ENCODE assay signal across 8 cellular contexts in the genomic region with DNA sequence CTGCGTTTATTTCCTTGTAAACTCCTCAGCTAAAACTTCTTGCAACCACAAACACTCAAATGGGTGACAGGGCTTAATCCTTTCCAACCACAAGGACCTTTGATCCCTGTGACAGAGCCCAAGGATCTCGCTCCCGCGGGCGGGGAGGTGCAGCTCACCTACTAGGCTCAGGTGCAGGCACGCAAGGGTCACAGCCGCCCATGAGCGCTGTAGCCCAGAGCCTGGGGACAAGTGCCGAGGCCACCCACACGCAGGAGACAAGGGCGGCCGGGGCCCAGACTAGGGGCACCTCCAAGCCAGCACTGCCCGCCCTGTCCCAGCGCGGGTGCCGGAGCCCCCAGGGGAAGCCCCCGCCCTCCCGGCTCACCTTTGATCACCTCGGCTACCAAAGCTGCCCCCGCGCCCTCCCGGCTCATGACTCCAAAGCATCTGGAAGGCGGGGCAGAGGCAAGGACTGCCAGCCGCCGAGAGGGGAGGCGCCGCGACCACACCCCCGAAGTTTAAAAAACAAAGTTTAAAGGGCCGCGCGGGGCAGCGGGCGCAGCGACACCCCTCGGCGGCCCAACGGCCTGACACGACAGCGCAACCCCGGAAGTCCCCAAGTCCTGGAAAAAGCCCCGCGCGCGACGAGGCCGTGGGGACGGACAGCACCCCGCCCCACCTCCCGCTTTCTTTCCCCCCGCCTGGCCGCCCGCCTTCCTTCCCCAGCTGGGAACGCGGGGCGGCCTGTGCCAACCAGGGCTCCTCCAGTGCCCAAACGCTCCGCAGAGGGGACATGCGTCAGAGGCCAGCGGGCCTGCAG.
DNase-seq lines count a peak whose midpoint lies in the region; ATAC-seq and TF ChIP-seq lines count a peak whose summit lies in the region.

No MANE protein-coding gene starts in this region.

- no peaks in the 10 kb centered on the region for H4K20me1 ChIP-seq in KMS-11 (ENCODE audit: insufficient read depth)

- peak overlapping the region; percentile 49; the same call in 1 of the 2 replicates for H3K27ac ChIP-seq in KMS-11

- H3K4me1 ChIP-seq in KMS-11 (ENCODE audit: low read depth, poor library complexity, severe bottlenecking): peaks cover 33% of the 10 kb centered on the region

- TF ChIP-seq CTCF in KMS-11 (conservative IDR thresholded peaks at IDR 0.05; ENCODE audit: low read depth, low read length) (peak; percentile 58), cardiac fibroblast (IDR thresholded peaks at IDR 0.05; ENCODE audit: low read depth, low read length) (peak; percentile 37)

- ATAC-seq in GM21576 (IDR thresholded peaks at IDR 0.05; ENCODE audit: unreplicated experiment): peak; percentile 88

- DNase-seq in ELF-1 (ENCODE audit: low read depth, low spot score) (peak; percentile 88), cardiac fibroblast (ENCODE audit: low read depth in 2 of 2) (peak; percentile 45 to 58), islet precursor cell (peak; percentile 90), NCI-H2081 (lab: John Stamatoyannopoulos, UW) (no peak)
- peak; percentile 47 for DNase-seq in activated CD4-positive, CD25-positive, alpha-beta regulatory T cell treated with anti-CD3 and anti-CD28 coated beads, Interleukin-2, amount 50 U/mL, for 16 hours (ENCODE audit: low read depth, low spot score)
- DNase-seq in stimulated activated CD4-positive, alpha-beta T cell treated with anti-CD3 and anti-CD28 coated beads, Interleukin-12 subunit alpha, Interleukin-12 subunit beta, amount 100 ng/mL, for 4 hours: peak; percentile 63

- H3K36me3 ChIP-seq in KMS-11 (ENCODE audit: insufficient read depth): no peaks in the 10 kb centered on the region

- H3K9ac ChIP-seq in KMS-11: peak overlapping the region; percentile 77

- H3K27me3 ChIP-seq in KMS-11 (ENCODE audit: insufficient read depth, low read depth): no peaks in the 10 kb centered on the region; the same call in 1 of the 2 replicates

- peak overlapping the region; percentile 100 for H2AFZ ChIP-seq in KMS-11 (ENCODE audit: low read depth)

- H3K4me3 ChIP-seq in KMS-11 (IDR thresholded peaks at IDR 0.05; ENCODE audit: insufficient read depth, low read depth, low read length) (no peak overlapping the region), cardiac fibroblast (replicated peaks in 1 of 2; ENCODE audit: low read depth in 2 of 2, low read length in 2 of 2) (peak overlapping the region; percentile 67 to 70)

- peak overlapping the region; percentile 93 for H3K4me2 ChIP-seq in KMS-11

- no peaks in the 10 kb centered on the region for H3K79me2 ChIP-seq in KMS-11 (ENCODE audit: insufficient read depth, low read depth)

Comparison
In these comparisons a context has a peak if more than half of its experiments do, and no peak if none do; other contexts are left out.
1. DNase-seq: peak in ELF-1 (single experiment), activated CD4-positive, CD25-positive, alpha-beta regulatory T cell treated with anti-CD3 and anti-CD28 coated beads, Interleukin-2, amount 50 U/mL, for 16 hours (single experiment), cardiac fibroblast (2 of 2), islet precursor cell (single experiment) and stimulated activated CD4-positive, alpha-beta T cell treated with anti-CD3 and anti-CD28 coated beads, Interleukin-12 subunit alpha, Interleukin-12 subunit beta, amount 100 ng/mL, for 4 hours (single experiment); none in NCI-H2081 (0 of 2).